ENCODE assay signal across 7 cellular contexts in the genomic region with DNA sequence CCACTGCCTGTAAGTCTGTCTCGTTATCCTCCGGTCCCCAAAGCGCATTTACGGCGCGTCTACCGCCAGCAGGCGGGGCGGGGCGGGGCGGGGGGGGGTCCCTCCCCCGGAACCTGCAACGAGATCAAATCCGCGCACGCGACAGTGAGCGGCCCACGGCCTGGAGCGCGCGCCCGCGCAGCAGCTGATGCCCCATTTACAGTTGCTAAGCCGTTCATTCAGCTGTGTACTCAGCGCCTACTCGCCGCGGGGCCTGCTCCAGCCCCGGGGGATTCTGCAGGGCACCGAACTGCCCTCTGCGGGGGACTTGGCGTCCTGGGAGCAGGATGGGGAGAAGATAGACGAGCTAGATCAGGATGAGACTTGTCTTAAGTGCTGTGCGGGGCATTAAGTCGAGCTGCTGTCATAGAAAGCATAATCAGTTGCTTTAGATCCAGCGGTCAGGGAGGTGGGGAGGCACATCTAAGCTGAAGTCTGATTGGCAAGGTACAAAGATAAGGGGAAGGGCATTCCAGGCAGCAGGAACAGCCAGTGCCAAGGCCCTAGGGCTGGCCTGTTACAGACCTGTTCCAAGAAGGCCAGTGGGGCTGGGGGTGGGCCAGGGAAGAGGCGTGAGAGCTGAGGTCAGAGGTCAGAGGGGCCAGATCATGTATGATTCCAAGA. TPM values are rescaled to one million over a fixed set of nuclear protein-coding genes. Genes with fewer than 3 reads are reported as not detected.
A peak's percentile ranks its signal among the peaks of the same experiment; 100 is the strongest.
DNase-seq lines count a peak whose midpoint lies in the region; ATAC-seq, FAIRE-seq and TF ChIP-seq lines count a peak whose summit lies in the region.

No MANE protein-coding gene starts in this region.

- H3K9me2 ChIP-seq in Loucy (replicated peaks; ENCODE audit: low read depth, low read length), result no peaks in the 10 kb centered on the region

- H3K4me3 ChIP-seq in Loucy (ENCODE audit: low read length, poor library complexity, severe bottlenecking) (peak overlapping the region; percentile 77), SJSA1 (peak overlapping the region; percentile 65), pancreas (peak overlapping the region; percentile 65 to 89 (median 76)), transverse colon (peak overlapping the region; percentile 54 to 83 (median 72))

- no peaks in the 10 kb centered on the region for H3F3A ChIP-seq in Loucy (ENCODE audit: low read depth)

- peaks cover 37% of the 10 kb centered on the region for H3K79me2 ChIP-seq in Loucy (ENCODE audit: insufficient read depth, low read length)

- no peaks in the 10 kb centered on the region for H3K9me3 ChIP-seq in Loucy (ENCODE audit: insufficient read depth, low read depth, low read length)
- 0 out of 2 replicates have a peak, but pooled peaks cover 3% of the 10 kb centered on the region for H3K9me3 ChIP-seq in SJSA1 (replicated peaks)
- H3K9me3 ChIP-seq in pancreas, result no peaks in the 10 kb centered on the region
- no peaks in the 10 kb centered on the region for H3K9me3 ChIP-seq in transverse colon

- TF ChIP-seq CTCF in Loucy (conservative IDR thresholded peaks at IDR 0.05; ENCODE audit: low read length), result no peak
- TF ChIP-seq CTCF in pancreas (IDR thresholded peaks at IDR 0.05), result no peak
- no peak for TF ChIP-seq CTCF in transverse colon (IDR thresholded peaks at IDR 0.05)

- H3K4me1 ChIP-seq in Loucy (ENCODE audit: insufficient read depth, low read length, poor library complexity, severe bottlenecking) (peaks cover 35% of the 10 kb centered on the region), SJSA1 (replicated peaks) (peaks cover 39% of the 10 kb centered on the region), pancreas (peaks cover 9 to 15% (median 12%) of the 10 kb centered on the region in 3 donors), transverse colon (peaks cover 18 to 40% (median 30%) of the 10 kb centered on the region in 4 donors)

- H3K36me3 ChIP-seq in Loucy (ENCODE audit: insufficient read depth, low read length) (no peaks in the 10 kb centered on the region), SJSA1 (peaks cover 21% of the 10 kb centered on the region), pancreas (no peaks in the 10 kb centered on the region), transverse colon (no peaks in the 10 kb centered on the region)

- H3K27me3 ChIP-seq in Loucy (ENCODE audit: insufficient read depth, low read length, poor library complexity, severe bottlenecking) (no peaks in the 10 kb centered on the region), SJSA1 (replicated peaks) (no peaks in the 10 kb centered on the region), pancreas (no peaks in the 10 kb centered on the region), transverse colon (no peaks in the 10 kb centered on the region)

- H2AFZ ChIP-seq in Loucy (ENCODE audit: low read length), result peak overlapping the region; percentile 86

- 1 to 2% methylated on average over 33 to 38 of the region's 38 CpGs for WGBS in pancreas, 2 donors
- 7 to 71% methylated on average over 1 to 17 of the region's 38 CpGs for WGBS in transverse colon (ENCODE audit: low coverage in 1 of 2), 2 donors

- ATAC-seq in GM18909 (IDR thresholded peaks at IDR 0.05; ENCODE audit: poor library complexity, unreplicated experiment) (peak; percentile 39), pancreas (peak; percentile 13 to 39 (median 32))

- peak; percentile 65 to 71 for DNase-seq in SJSA1 (ENCODE audit: low read depth in 1 of 2, low spot score in 2 of 2)
- DNase-seq in activated naive CD4-positive, alpha-beta T cell treated with Interleukin-2 at 50 U/mL for 16 hours, result peak; percentile 84
- peak; percentile 49 for DNase-seq in globus pallidus (ENCODE audit: low spot score)
- DNase-seq in pancreas, result peak; percentile 62 to 79 (median 68)
- peak; percentile 79 for DNase-seq in transverse colon

- peaks cover 15% of the 10 kb centered on the region for H4K20me1 ChIP-seq in Loucy (ENCODE audit: insufficient read depth, low read length, poor library complexity, severe bottlenecking)

- H3K9ac ChIP-seq in Loucy (ENCODE audit: low read depth, low read length, poor library complexity, severe bottlenecking), result peak overlapping the region; percentile 98

- in situ Hi-C loops in transverse colon (cut with MboI; ENCODE audit: low pct_ligation_motif_present in 1 of 4, low pct_unique_long_range_greater_than_20kb in 1 of 4, low sequenced_read_pairs in 3 of 4), result loop anchor here in 1 of 4 donors (25.0 kb wide), 1 partner anchor 93 kb away; no protein-coding TSS in a partner anchor

- intact Hi-C loops in pancreas (cut with DNase I) (no loop called here), transverse colon (cut with DNase I; ENCODE audit: low total_unique reads) (no loop called here)

- peak overlapping the region; percentile 82 for H3K27ac ChIP-seq in SJSA1
- peak overlapping the region; percentile 86 to 95 (median 90) for H3K27ac ChIP-seq in pancreas
- H3K27ac ChIP-seq in transverse colon, result peak overlapping the region; percentile 91 to 97 (median 94)

- peak overlapping the region; percentile 96 for H3K4me2 ChIP-seq in Loucy (ENCODE audit: low read depth, low read length, poor library complexity, severe bottlenecking)

- TF ChIP-seq EP300 in transverse colon (IDR thresholded peaks at IDR 0.05; ENCODE audit: low read depth), result no peak

- FAIRE-seq in pancreas (lab: Jason Lieb, UNC), result no peak

- peak; percentile 12 for TF ChIP-seq POLR2A in transverse colon (IDR thresholded peaks at IDR 0.05)

RNA-seq across cellular contexts. Expression of a gene that starts 1.4 kb away (rescaled TPM):
- 14.5 and 25.8 TPM in 2 replicates for total RNA-seq in SJSA1 (2014; rRNA removed; shearing (Covaris generic))
- total RNA-seq in pancreas (10 to 100 TPM; 14.4 to 22.2 (median 17.6) TPM), transverse colon (10 to 100 TPM; 19.3 to 55.4 (median 45.7) TPM)
- polyA plus RNA-seq in pancreas, result 10 to 100 TPM in 1 of 2 donors, 1 to 10 TPM in 1; 9.5 to 19.5 TPM

RNA-seq across cellular contexts. Expression of a gene that starts 39.5 kb away (rescaled TPM):
- total RNA-seq in SJSA1 (2014; rRNA removed; shearing (Covaris generic)), result 0.42 TPM in 1 of 2 replicates, not detected in the other
- total RNA-seq in pancreas (1 to 10 TPM in 1 of 6 donors, under 1 TPM in 5; 0.13 to 1.2 (median 0.29) TPM), transverse colon (10 to 100 TPM in 1 of 4 donors, under 1 TPM in 3; 0.40 to 31.0 (median 0.87) TPM)
- under 1 TPM; 0.09 to 0.23 TPM for polyA plus RNA-seq in pancreas

Comparison
In these comparisons a context has a peak if more than half of its experiments do, and no peak if none do; other contexts are left out.
1. Peak in every context shown above with its lines: DNase-seq, ATAC-seq, H3K4me3 ChIP-seq and H3K27ac ChIP-seq.